Comparison of ENCODE assay signal across 22 cellular contexts in genomic region chr11:111555255-111555654, GRCh38. TPM values are rescaled to one million over a fixed set of nuclear protein-coding genes. Genes with fewer than 3 reads are reported as not detected.
A peak's percentile ranks its signal among the peaks of the same experiment; 100 is the strongest.
DNase-seq lines count a peak whose midpoint lies in the region; ATAC-seq and TF ChIP-seq lines count a peak whose summit lies in the region.
"Had no signal": no experiment of that assay in that cellular context is flagged by ENCODE, and none has a peak within 500 bp of the region (broad histone marks: within the 10 kb centered on the region; RNA-seq: fewer than 3 reads in every experiment).

No MANE protein-coding gene starts in this region.

- H3K79me2 ChIP-seq in osteoblast (ENCODE audit: insufficient read depth, low read length), result no peaks in the 10 kb centered on the region

- H4K20me1 ChIP-seq in osteoblast (ENCODE audit: insufficient read depth, low read length), result no peaks in the 10 kb centered on the region

- H3K27ac ChIP-seq in RWPE2 (ENCODE audit: poor library complexity, severe bottlenecking), result peak overlapping the region; percentile 90
- peak overlapping the region; percentile 82 for H3K27ac ChIP-seq in epithelial cell of prostate
- peak overlapping the region; percentile 88 for H3K27ac ChIP-seq in osteoblast (ENCODE audit: low read depth, low read length)
- H3K27ac ChIP-seq: left lung, uterus had no signal

- H3K4me3 ChIP-seq in RWPE2 (ENCODE audit: severe bottlenecking) (no peak overlapping the region), osteoblast (ENCODE audit: insufficient read depth, low read length) (no peak overlapping the region)
- H3K4me3 ChIP-seq: left lung, uterus had no signal

- no peaks in the 10 kb centered on the region for H3K36me3 ChIP-seq in RWPE2 (ENCODE audit: low read depth)
- peaks cover 28% of the 10 kb centered on the region for H3K36me3 ChIP-seq in osteoblast (ENCODE audit: insufficient read depth, low read length)
- H3K36me3 ChIP-seq: left lung, uterus had no signal

- peak; percentile 63 for ATAC-seq in RWPE2 (ENCODE audit: low read depth)
- no peak for ATAC-seq in GM18505 (IDR thresholded peaks at IDR 0.05; ENCODE audit: unreplicated experiment)
- ATAC-seq in GM21515 (IDR thresholded peaks at IDR 0.05; ENCODE audit: unreplicated experiment), result no peak
- ATAC-seq: left lung, sciatic nerve had no signal

- H2AFZ ChIP-seq in osteoblast (ENCODE audit: low read length), result no peak overlapping the region

- no peaks in the 10 kb centered on the region for H3K27me3 ChIP-seq in RWPE2 (ENCODE audit: insufficient read depth, poor library complexity, severe bottlenecking)
- no peaks in the 10 kb centered on the region for H3K27me3 ChIP-seq in osteoblast (ENCODE audit: insufficient read depth, low read length)
- H3K27me3 ChIP-seq: left lung, uterus had no signal

- no peak overlapping the region for H3K4me2 ChIP-seq in osteoblast (ENCODE audit: insufficient read depth, low read length)

- no peaks in the 10 kb centered on the region for H3K9me3 ChIP-seq in RWPE2 (ENCODE audit: severe bottlenecking)
- H3K9me3 ChIP-seq in osteoblast (ENCODE audit: low read depth, low read length), result no peaks in the 10 kb centered on the region
- H3K9me3 ChIP-seq: uterus had no signal

- TF ChIP-seq CTCF in RWPE2 (IDR thresholded peaks at IDR 0.05; ENCODE audit: poor library complexity, severe bottlenecking) (peak; percentile 23), osteoblast (IDR thresholded peaks at IDR 0.05; ENCODE audit: extremely low read depth, low read depth, low read length) (no peak)

- H3K4me1 ChIP-seq in RWPE2 (ENCODE audit: insufficient read depth, poor library complexity, severe bottlenecking), result peaks cover 38% of the 10 kb centered on the region
- peaks cover 43% of the 10 kb centered on the region for H3K4me1 ChIP-seq in osteoblast (ENCODE audit: insufficient read depth, low read length)
- H3K4me1 ChIP-seq: uterus had no signal

- TF ChIP-seq POLR2A in GM18505 (IDR thresholded peaks at IDR 0.05; ENCODE audit: borderline replicate concordance, extremely low read depth, insufficient read depth, insufficient read length), result no peak

- peak; percentile 69 for DNase-seq in GM04503 (ENCODE audit: low read depth)
- DNase-seq in RWPE2 (ENCODE audit: low spot score), result no peak
- DNase-seq in epithelial cell of prostate (ENCODE audit: low read depth, low spot score), result peak; percentile 93
- no peak for DNase-seq in osteoblast (ENCODE audit: insufficient read length, low spot score, missing footprints)
- no peak for DNase-seq in NCI-H1694 (lab: John Stamatoyannopoulos, UW)
- DNase-seq in NCI-H345 treated with DMSO at 0.1 percent for 48 hours (lab: John Stamatoyannopoulos, UW; ENCODE audit: unreplicated experiment), result no peak
- DNase-seq: activated CD4-positive, alpha-beta T cell treated with anti-CD3 and anti-CD28 coated beads, Interleukin-2, amount 50 U/mL, for 48 hours; activated T-cell treated with anti-CD3 and anti-CD28 coated beads, Interleukin-2, amount 50 U/mL, for 24 hours; effector CD8-positive, alpha-beta T cell; left lung; MV-4-11; NCI-H2081; NCI-H748 treated with DMSO at 0.1 percent for 48 hours; nucleus accumbens; SW 1271; uterus had no signal

RNA-seq across cellular contexts. Expression of gene LAYN, which starts 14.7 kb away (rescaled TPM):
- 81.8 and 94.0 TPM in 2 replicates for total RNA-seq in osteoblast

RNA-seq across cellular contexts. Expression of gene HOATZ, which starts 40.7 kb away (rescaled TPM):
- total RNA-seq in osteoblast, result not detected in 2 replicates
- total RNA-seq: cardiac septum, frontal cortex, mucosa of gallbladder, sciatic nerve had no signal

RNA-seq across cellular contexts. Expression of gene BTG4, which starts 43.1 kb away (rescaled TPM):
- total RNA-seq in osteoblast, result 0.29 TPM in 1 of 2 replicates, not detected in the other
- total RNA-seq: cardiac septum, frontal cortex, left lung, mucosa of gallbladder, sciatic nerve, uterus had no signal

RNA-seq across cellular contexts. Expression of gene SIK2, which starts 47.0 kb away (rescaled TPM):
- 17.7 and 18.3 TPM in 2 replicates for total RNA-seq in osteoblast

Comparison
In these comparisons a context has a peak if more than half of its experiments do, and no peak if none do; other contexts are left out.
1. DNase-seq: peak in GM04503 (single experiment) and epithelial cell of prostate (single experiment); none in RWPE2 (single experiment), osteoblast (single experiment), NCI-H1694 (single experiment) and NCI-H345 treated with DMSO at 0.1 percent for 48 hours (single experiment).
2. Peak in every context shown above with its lines, with median percentiles within 50 percentile points of each other: H3K27ac ChIP-seq.